In genomic region chr7:45715471-45716352, GRCh38 we compare ENCODE assay signal across 16 cellular contexts.
"Had no signal": no experiment of that assay in that cellular context is flagged by ENCODE, and none has a peak within 500 bp of the region (broad histone marks: within the 10 kb centered on the region; RNA-seq: fewer than 3 reads in every experiment).

No MANE protein-coding gene starts in this region.

- H3K27me3 Mint-ChIP-seq: activated CD4-positive, alpha-beta memory T cell treated with anti-CD3 and anti-CD28 coated beads for 36 hours; activated naive CD4-positive, alpha-beta T cell treated with anti-CD3 and anti-CD28 coated beads, Interleukin-2, amount 10 ng/mL, durations not matched to agents 7 days and 5 days had no signal

- H3K36me3 Mint-ChIP-seq: activated CD4-positive, alpha-beta memory T cell treated with anti-CD3 and anti-CD28 coated beads for 36 hours; activated naive CD4-positive, alpha-beta T cell treated with anti-CD3 and anti-CD28 coated beads, Interleukin-2, amount 10 ng/mL, durations not matched to agents 7 days and 5 days; mesothelial cell of epicardium; naive thymus-derived CD8-positive, alpha-beta T cell had no signal

- H3K27ac ChIP-seq: epithelial cell of prostate, neural progenitor cell, prostate gland had no signal

- H3K27ac Mint-ChIP-seq: activated CD4-positive, alpha-beta memory T cell treated with anti-CD3 and anti-CD28 coated beads for 36 hours; activated naive CD4-positive, alpha-beta T cell treated with anti-CD3 and anti-CD28 coated beads, Interleukin-2, amount 10 ng/mL, durations not matched to agents 7 days and 5 days; activated T-cell treated with anti-CD3 and anti-CD28 coated beads, Interleukin-2, amount 50 U/mL, for 72 hours; mesothelial cell of epicardium; neural progenitor cell had no signal

- DNase-seq: activated CD4-positive, alpha-beta memory T cell treated with anti-CD3 and anti-CD28 coated beads for 36 hours; activated CD4-positive, alpha-beta T cell treated with anti-CD3 and anti-CD28 coated beads for 4 hours; activated effector memory CD4-positive, alpha-beta T cell treated with Interleukin-2 at 50 U/mL for 16 hours; activated naive CD4-positive, alpha-beta T cell treated with anti-CD3 and anti-CD28 coated beads, Interleukin-2, amount 10 ng/mL, durations not matched to agents 7 days and 5 days; activated T-cell treated with anti-CD3 and anti-CD28 coated beads, Interleukin-2, amount 50 U/mL, for 72 hours; cortex of kidney; mammary epithelial cell; naive thymus-derived CD8-positive, alpha-beta T cell; stimulated activated CD4-positive, alpha-beta T cell treated with anti-CD3 and anti-CD28 coated beads, Interleukin-4, amount 100 ng/mL, for 24 hours; stimulated activated naive CD8-positive, alpha-beta T cell treated with anti-CD3 and anti-CD28 coated beads, Interleukin-15, Interleukin-2, amounts not matched to agents 100 U/mL and 50 U/mL, for 24 hours; T-helper 9 cell had no signal

- H3K36me3 ChIP-seq: neural progenitor cell, prostate gland had no signal

- H3K9me3 ChIP-seq: heart left ventricle, prostate gland had no signal

- H3K4me3 Mint-ChIP-seq: activated CD4-positive, alpha-beta memory T cell treated with anti-CD3 and anti-CD28 coated beads for 36 hours; activated naive CD4-positive, alpha-beta T cell treated with anti-CD3 and anti-CD28 coated beads, Interleukin-2, amount 10 ng/mL, durations not matched to agents 7 days and 5 days; activated T-cell treated with anti-CD3 and anti-CD28 coated beads, Interleukin-2, amount 50 U/mL, for 72 hours; mesothelial cell of epicardium; naive thymus-derived CD8-positive, alpha-beta T cell; neural progenitor cell had no signal

- H3K4me1 Mint-ChIP-seq: activated naive CD4-positive, alpha-beta T cell treated with anti-CD3 and anti-CD28 coated beads, Interleukin-2, amount 10 ng/mL, durations not matched to agents 7 days and 5 days; mesothelial cell of epicardium; neural progenitor cell had no signal

- H3K4me3 ChIP-seq: heart left ventricle, neural progenitor cell, prostate gland had no signal

- H3K9me3 Mint-ChIP-seq: activated CD4-positive, alpha-beta memory T cell treated with anti-CD3 and anti-CD28 coated beads for 36 hours; activated naive CD4-positive, alpha-beta T cell treated with anti-CD3 and anti-CD28 coated beads, Interleukin-2, amount 10 ng/mL, durations not matched to agents 7 days and 5 days; activated T-cell treated with anti-CD3 and anti-CD28 coated beads, Interleukin-2, amount 50 U/mL, for 72 hours; mesothelial cell of epicardium; naive thymus-derived CD8-positive, alpha-beta T cell; neural progenitor cell had no signal

- H3K27me3 ChIP-seq: heart left ventricle, neural progenitor cell had no signal

- H3K4me1 ChIP-seq: neural progenitor cell, prostate gland had no signal
